ENCODE assay signal across 1 cellular context in the genomic region with DNA sequence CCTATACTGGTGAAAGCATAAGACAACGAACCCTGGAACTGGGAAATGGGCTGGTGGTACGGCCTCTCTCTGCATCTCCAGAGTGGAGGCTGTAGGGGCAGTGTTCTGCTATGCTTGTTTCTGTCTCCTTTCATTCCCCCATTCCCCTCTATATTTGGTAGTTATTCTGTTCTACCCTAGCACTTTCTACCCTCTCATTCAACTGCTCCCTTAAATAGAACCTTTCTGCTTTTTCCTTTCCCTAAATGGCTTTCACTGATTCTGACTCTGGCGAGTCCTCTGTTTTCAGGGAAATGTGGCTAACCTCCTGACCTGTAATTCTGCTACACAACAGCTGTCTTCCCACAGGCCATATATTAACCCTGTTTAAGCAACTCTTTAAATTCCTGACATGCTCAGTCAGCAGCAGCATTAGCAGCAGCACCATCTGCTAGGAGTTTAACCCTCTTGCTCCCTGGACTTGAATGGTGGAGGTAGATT.
TF ChIP-seq lines count a peak whose summit lies in the region.

No MANE protein-coding gene starts in this region.

TF ChIP-seq in SK-N-SH, 30 proteins besides CTCF, POLR2A, EP300 and RAD21 (continued from another document):
- no peak for TF ChIP-seq REST (IDR thresholded peaks at IDR 0.05; ENCODE audit: low read depth, low read length)
- TF ChIP-seq JUND (IDR thresholded peaks at IDR 0.05): peak; percentile 24; the same call in 1 of the 2 replicates
- TF ChIP-seq TAF1 (IDR thresholded peaks at IDR 0.05; ENCODE audit: borderline replicate concordance, low read depth, low read length): no peak
- peak; percentile 76 for TF ChIP-seq TCF12 (IDR thresholded peaks at IDR 0.05)
- TF ChIP-seq SIN3A (IDR thresholded peaks at IDR 0.05; ENCODE audit: borderline replicate concordance, low read depth, low read length): 0 out of 2 replicates have a peak, but pooled peaks have one; percentile 27
- no peak for TF ChIP-seq CHD2 (IDR thresholded peaks at IDR 0.05; ENCODE audit: low read length, partially characterized antibody)
- TF ChIP-seq, protein P1, sequence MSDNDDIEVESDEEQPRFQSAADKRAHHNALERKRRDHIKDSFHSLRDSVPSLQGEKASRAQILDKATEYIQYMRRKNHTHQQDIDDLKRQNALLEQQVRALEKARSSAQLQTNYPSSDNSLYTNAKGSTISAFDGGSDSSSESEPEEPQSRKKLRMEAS (IDR thresholded peaks at IDR 0.05; ENCODE audit: low read depth): no peak
- TF ChIP-seq USF2 (IDR thresholded peaks at IDR 0.05; ENCODE audit: borderline replicate concordance, low read depth, low read length): no peak
- TF ChIP-seq, protein P2, sequence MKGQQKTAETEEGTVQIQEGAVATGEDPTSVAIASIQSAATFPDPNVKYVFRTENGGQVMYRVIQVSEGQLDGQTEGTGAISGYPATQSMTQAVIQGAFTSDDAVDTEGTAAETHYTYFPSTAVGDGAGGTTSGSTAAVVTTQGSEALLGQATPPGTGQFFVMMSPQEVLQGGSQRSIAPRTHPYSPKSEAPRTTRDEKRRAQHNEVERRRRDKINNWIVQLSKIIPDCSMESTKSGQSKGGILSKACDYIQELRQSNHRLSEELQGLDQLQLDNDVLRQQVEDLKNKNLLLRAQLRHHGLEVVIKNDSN (IDR thresholded peaks at IDR 0.05; ENCODE audit: borderline replicate concordance, low read depth): no peak
- TF ChIP-seq GATA2 (CRISPR knock-in tag; IDR thresholded peaks at IDR 0.05): no peak
- no peak for TF ChIP-seq GABPA (IDR thresholded peaks at IDR 0.05; ENCODE audit: low read depth)
- TF ChIP-seq, protein P3, sequence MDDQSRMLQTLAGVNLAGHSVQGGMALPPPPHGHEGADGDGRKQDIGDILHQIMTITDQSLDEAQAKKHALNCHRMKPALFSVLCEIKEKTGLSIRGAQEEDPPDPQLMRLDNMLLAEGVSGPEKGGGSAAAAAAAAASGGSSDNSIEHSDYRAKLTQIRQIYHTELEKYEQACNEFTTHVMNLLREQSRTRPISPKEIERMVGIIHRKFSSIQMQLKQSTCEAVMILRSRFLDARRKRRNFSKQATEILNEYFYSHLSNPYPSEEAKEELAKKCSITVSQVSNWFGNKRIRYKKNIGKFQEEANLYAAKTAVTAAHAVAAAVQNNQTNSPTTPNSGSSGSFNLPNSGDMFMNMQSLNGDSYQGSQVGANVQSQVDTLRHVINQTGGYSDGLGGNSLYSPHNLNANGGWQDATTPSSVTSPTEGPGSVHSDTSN (IDR thresholded peaks at IDR 0.05): peak; percentile 71
- peak; percentile 25; the same call in 1 of the 2 replicates for TF ChIP-seq POLR2AphosphoS5 (IDR thresholded peaks at IDR 0.05; ENCODE audit: low read depth, low read length)
- peak; percentile 91 for TF ChIP-seq RCOR1 (IDR thresholded peaks at IDR 0.05; ENCODE audit: low read length)
- no peak for TF ChIP-seq FOXM1 (IDR thresholded peaks at IDR 0.05; ENCODE audit: low read depth)
- TF ChIP-seq TEAD4 (IDR thresholded peaks at IDR 0.05; ENCODE audit: borderline replicate concordance, insufficient read depth): peak; percentile 30; the same call in 1 of the 2 replicates
